2 cellular contexts compared by ENCODE assay signal in genomic region chr12:28191018-28191595, GRCh38.
A peak's percentile ranks its signal among the peaks of the same experiment; 100 is the strongest.
TF ChIP-seq lines count a peak whose summit lies in the region.

No MANE protein-coding gene starts in this region.

TF ChIP-seq in SK-N-SH, 30 proteins besides CTCF, POLR2A, EP300 and RAD21 (continued from another document):
- TF ChIP-seq MAX (IDR thresholded peaks at IDR 0.05; ENCODE audit: low read depth), result peak; percentile 11; the same call in 1 of the 2 replicates
- 0 out of 2 replicates have a peak, but pooled peaks have one; percentile 20 for TF ChIP-seq NFIC (IDR thresholded peaks at IDR 0.05; ENCODE audit: borderline replicate concordance)
- TF ChIP-seq MXI1 (IDR thresholded peaks at IDR 0.05; ENCODE audit: low read depth, low read length), result 0 out of 2 replicates have a peak, but pooled peaks have one; percentile 46
- peak; percentile 24; the same call in 1 of the 2 replicates for TF ChIP-seq JUND (IDR thresholded peaks at IDR 0.05)
- TF ChIP-seq TCF12 (IDR thresholded peaks at IDR 0.05), result 0 out of 2 replicates have a peak, but pooled peaks have one; percentile 3
- TF ChIP-seq SIN3A (IDR thresholded peaks at IDR 0.05; ENCODE audit: borderline replicate concordance, low read depth, low read length), result no peak

TF ChIP-seq in GM12878, 131 proteins besides CTCF, POLR2A, EP300 and RAD21 (continued from another document and continues in another):
- TF ChIP-seq KAT2A (conservative IDR thresholded peaks at IDR 0.05; ENCODE audit: control insufficient read depth, low read depth, low read length) (no peak), HDAC2 (IDR thresholded peaks at IDR 0.05) (no peak), ATF3 (IDR thresholded peaks at IDR 0.05; ENCODE audit: borderline replicate concordance, extremely low read depth, low read depth, low read length) (0 out of 2 replicates have a peak, but pooled peaks have one; percentile 11), SPI1 (IDR thresholded peaks at IDR 0.05; ENCODE audit: borderline replicate concordance, insufficient read depth, low read depth, low read length) (no peak), NR2C2 (IDR thresholded peaks at IDR 0.05; ENCODE audit: borderline replicate concordance, control insufficient read depth, insufficient read length, low read depth) (no peak), ELK1 (IDR thresholded peaks at IDR 0.05; ENCODE audit: low read depth, low read length) (no peak), POU2F2 (IDR thresholded peaks at IDR 0.05; ENCODE audit: borderline replicate concordance, low read depth, low read length) (no peak), CREB1 (IDR thresholded peaks at IDR 0.05; ENCODE audit: low read depth) (no peak), TBL1XR1 (IDR thresholded peaks at IDR 0.05; ENCODE audit: low read depth, low read length) (no peak), USF2 (IDR thresholded peaks at IDR 0.05; ENCODE audit: borderline replicate concordance, low read depth, low read length) (no peak), NFYA (IDR thresholded peaks at IDR 0.05; ENCODE audit: borderline replicate concordance, low read depth, low read length) (no peak), POLR2AphosphoS2 (IDR thresholded peaks at IDR 0.05; ENCODE audit: low read depth, low read length) (no peak), SRF (IDR thresholded peaks at IDR 0.05; ENCODE audit: low read depth in 2 of 2, low read length in 2 of 2) (no peak), NKRF (conservative IDR thresholded peaks at IDR 0.05) (no peak), PML (IDR thresholded peaks at IDR 0.05; ENCODE audit: low read length) (no peak), RFX5 (IDR thresholded peaks at IDR 0.05; ENCODE audit: low read depth, low read length) (no peak), NRF1 (conservative IDR thresholded peaks at IDR 0.05; ENCODE audit: low read depth, low read length) (no peak), IRF4 (IDR thresholded peaks at IDR 0.05; ENCODE audit: low read depth, low read length) (0 out of 2 replicates have a peak, but pooled peaks have one; percentile 4), MEF2A (IDR thresholded peaks at IDR 0.05; ENCODE audit: insufficient read depth, low read depth, low read length) (no peak), FOS (IDR thresholded peaks at IDR 0.05; ENCODE audit: borderline replicate concordance, extremely low read depth, insufficient read length) (no peak), DPF2 (IDR thresholded peaks at IDR 0.05) (no peak), SUZ12 (IDR thresholded peaks at IDR 0.05; ENCODE audit: unreplicated experiment) (no peak), STAT3 (IDR thresholded peaks at IDR 0.05; ENCODE audit: low read depth, low read length) (no peak), NR2C1 (IDR thresholded peaks at IDR 0.05) (no peak), KLF5 (IDR thresholded peaks at IDR 0.05; ENCODE audit: partially characterized antibody) (no peak), EGR1 (IDR thresholded peaks at IDR 0.05; ENCODE audit: borderline replicate concordance in 1 of 2, low read depth in 2 of 2, low read length in 2 of 2) (no peak), KDM1A (IDR thresholded peaks at IDR 0.05; ENCODE audit: borderline replicate concordance) (no peak), CHD1 (IDR thresholded peaks at IDR 0.05; ENCODE audit: low read depth, low read length) (no peak), CREM (IDR thresholded peaks at IDR 0.05; ENCODE audit: low read depth) (no peak), CHD2 (IDR thresholded peaks at IDR 0.05; ENCODE audit: borderline replicate concordance, low read depth, low read length) (no peak), MTA3 (IDR thresholded peaks at IDR 0.05; ENCODE audit: borderline replicate concordance, low read length) (peak; percentile 48; the same call in 1 of the 2 replicates), MEF2B (IDR thresholded peaks at IDR 0.05; ENCODE audit: partially characterized antibody, poor library complexity, severe bottlenecking) (no peak), ATF7 (IDR thresholded peaks at IDR 0.05; ENCODE audit: low read depth) (no peak), PBX3 (IDR thresholded peaks at IDR 0.05; ENCODE audit: insufficient replicate concordance, low read depth, low read length) (no peak), MLLT1 (IDR thresholded peaks at IDR 0.05) (no peak), ETV6 (conservative IDR thresholded peaks at IDR 0.05 in 1 of 2, IDR thresholded peaks at IDR 0.05 in 1 of 2; ENCODE audit: borderline replicate concordance in 1 of 2, low read depth in 1 of 2) (no peak), POLR2AphosphoS5 (IDR thresholded peaks at IDR 0.05; ENCODE audit: low read length) (no peak), WRNIP1 (IDR thresholded peaks at IDR 0.05; ENCODE audit: borderline replicate concordance, low read depth, low read length) (no peak), IKZF2 (IDR thresholded peaks at IDR 0.05) (peak in 1 of 2 experiments; percentile 42; a peak in 1 of 4 replicates), ZBTB33 (IDR thresholded peaks at IDR 0.05) (no peak), FOXM1 (IDR thresholded peaks at IDR 0.05; ENCODE audit: low read depth, low read length) (0 out of 2 replicates have a peak, but pooled peaks have one; percentile 8), CHD4 (IDR thresholded peaks at IDR 0.05) (no peak), ASH2L (IDR thresholded peaks at IDR 0.05; ENCODE audit: borderline replicate concordance, low read depth) (no peak), MXI1 (IDR thresholded peaks at IDR 0.05; ENCODE audit: low read depth, low read length) (no peak; the same call in 1 of the 2 replicates), BCLAF1 (IDR thresholded peaks at IDR 0.05) (no peak), PRDM15 (CRISPR knock-in tag; IDR thresholded peaks at IDR 0.05) (no peak), TARDBP (IDR thresholded peaks at IDR 0.05; ENCODE audit: borderline replicate concordance) (no peak)
